ENCODE assay signal across 9 cellular contexts in genomic region chr6:137415834-137416190, GRCh38.
DNase-seq lines count a peak whose midpoint lies in the region; ATAC-seq, FAIRE-seq and TF ChIP-seq lines count a peak whose summit lies in the region.
"Had no signal": no experiment of that assay in that cellular context is flagged by ENCODE, and none has a peak within 500 bp of the region (broad histone marks: within the 10 kb centered on the region; RNA-seq: fewer than 3 reads in every experiment).

No MANE protein-coding gene starts in this region.

- TF ChIP-seq CTCF in PC-9 (conservative IDR thresholded peaks at IDR 0.05) (no peak), endothelial cell of umbilical vein (IDR thresholded peaks at IDR 0.05; ENCODE audit: extremely low read depth in 1 of 2, insufficient read depth in 1 of 2, low read depth in 1 of 2, low read length in 2 of 2) (no peak), smooth muscle cell (IDR thresholded peaks at IDR 0.05; ENCODE audit: borderline replicate concordance, insufficient read depth, poor library complexity, severe bottlenecking) (no peak)

- no peaks in the 10 kb centered on the region for H3K9me2 ChIP-seq in PC-9 (ENCODE audit: insufficient read depth)

- intact Hi-C loops in PC-9 (cut with micrococcal nuclease; ENCODE audit: unreplicated experiment) (loop anchor here (1.0 to 5.0 kb wide), 2 partner anchors 144 to 322 kb away; no protein-coding TSS in a partner anchor), endothelial cell of umbilical vein (cut with micrococcal nuclease) (loop anchor here (1.0 kb wide), 4 partner anchors 102 to 340 kb away; no protein-coding TSS in a partner anchor)

- no peak overlapping the region for H3K27ac ChIP-seq in PC-9
- H3K27ac ChIP-seq in endothelial cell of umbilical vein (ENCODE audit: insufficient read depth, low read depth, low read length), result no peak overlapping the region
- H3K27ac ChIP-seq in smooth muscle cell (ENCODE audit: low read depth), result no peak overlapping the region

- no peaks in the 10 kb centered on the region for H3K9me1 ChIP-seq in endothelial cell of umbilical vein (replicated peaks; ENCODE audit: control insufficient read depth, extremely low read depth, insufficient read depth, low read length)

- H3K27me3 ChIP-seq in PC-9 (ENCODE audit: insufficient read depth, low read depth) (no peaks in the 10 kb centered on the region), endothelial cell of umbilical vein (ENCODE audit: control insufficient read depth in 2 of 2, insufficient read depth in 2 of 2, low read length in 2 of 2) (peaks cover 19 to 28% of the 10 kb centered on the region in 2 experiments), smooth muscle cell (ENCODE audit: low read depth) (peaks cover 2% of the 10 kb centered on the region)

- WGBS in smooth muscle cell (ENCODE audit: low lambda C conversion rate), result 32% methylated on average over 5 of the region's 5 CpGs

- dilution Hi-C loops in endothelial cell of umbilical vein (cut with MboI; ENCODE audit: extremely low pct_ligation_motif_present, low sequenced_read_pairs), result no loop called here

- H2AFZ ChIP-seq in PC-9 (peak overlapping the region; percentile 82), endothelial cell of umbilical vein (ENCODE audit: low read depth, low read length) (no peak overlapping the region), smooth muscle cell (ENCODE audit: low read depth) (no peak overlapping the region)

- H3K4me2 ChIP-seq in PC-9, result peak overlapping the region; percentile 73
- peak overlapping the region; percentile 92 for H3K4me2 ChIP-seq in endothelial cell of umbilical vein (ENCODE audit: insufficient read depth, low read length)
- H3K4me2 ChIP-seq in smooth muscle cell, result no peak overlapping the region

- DNase-seq in GM12891 (ENCODE audit: insufficient read length, low spot score) (no peak), PC-9 (no peak), endothelial cell of umbilical vein (ENCODE audit: low read depth, low spot score) (no peak), smooth muscle cell (lab: John Stamatoyannopoulos, UW; ENCODE audit: unreplicated experiment) (no peak), NCI-H2227 (lab: John Stamatoyannopoulos, UW; ENCODE audit: unreplicated experiment) (no peak)
- no peak for DNase-seq in stimulated activated CD4-positive, alpha-beta T cell treated with anti-CD3 and anti-CD28 coated beads, Interleukin-1b, Interleukin-23, amount 100 ng/mL, for 48 hours
- DNase-seq: NCI-H1048 had no signal

- ATAC-seq in GM21390 (IDR thresholded peaks at IDR 0.05; ENCODE audit: unreplicated experiment), result no peak

- H3K4me3 ChIP-seq in PC-9, result peak overlapping the region; percentile 45; the same call in 1 of the 2 replicates
- no peak overlapping the region for H3K4me3 ChIP-seq in endothelial cell of umbilical vein (replicated peaks in 1 of 3; ENCODE audit: insufficient read depth in 1 of 3, low read depth in 1 of 3, low read length in 3 of 3)
- peak overlapping the region; percentile 51 for H3K4me3 ChIP-seq in smooth muscle cell

- CTCF ChIA-PET in PC-9 (lab: Charles Lee), result interaction anchor here (1.0 kb wide), 1 partner anchor 585 kb away, joined by 3 read pairs; no protein-coding TSS in a partner anchor
- CTCF ChIA-PET in endothelial cell of umbilical vein (lab: Charles Lee), result interaction anchor here (0.7 to 3.8 kb wide), 14 partner anchors 14 to 339 kb away, joined by 3 to 30 read pairs (median 4); no protein-coding TSS in a partner anchor

- no TSS peak for BruUV-seq in PC-9 (replicated peaks; lab: Mats Ljungman, UMichigan)
- no TSS peak for BruUV-seq in endothelial cell of umbilical vein (replicated peaks; lab: Mats Ljungman, UMichigan)

- H3K9ac ChIP-seq in endothelial cell of umbilical vein (replicated peaks; ENCODE audit: extremely low read depth, insufficient read depth, low read length), result no peak overlapping the region
- H3K9ac ChIP-seq in smooth muscle cell (ENCODE audit: low read depth), result no peak overlapping the region

- H3K4me1 ChIP-seq in PC-9 (replicated peaks; ENCODE audit: insufficient read depth) (no peaks in the 10 kb centered on the region), endothelial cell of umbilical vein (ENCODE audit: control insufficient read depth, extremely low read depth, insufficient read depth, low read length) (no peaks in the 10 kb centered on the region), smooth muscle cell (ENCODE audit: low read depth) (peaks cover 13% of the 10 kb centered on the region)

- no peaks in the 10 kb centered on the region for H3K9me3 ChIP-seq in PC-9 (ENCODE audit: insufficient read depth, low read depth)
- H3K9me3 ChIP-seq in endothelial cell of umbilical vein (replicated peaks; ENCODE audit: control insufficient read depth, insufficient read depth, low read length), result no peaks in the 10 kb centered on the region
- H3K9me3 ChIP-seq in smooth muscle cell (replicated peaks; ENCODE audit: low read depth), result no peaks in the 10 kb centered on the region

- FAIRE-seq in GM12891 (lab: Jason Lieb, UNC) (peak; percentile 76), endothelial cell of umbilical vein (lab: Jason Lieb, UNC) (no peak)
- FAIRE-seq: G401.6 had no signal

- H3K79me2 ChIP-seq in PC-9 (ENCODE audit: low read depth) (no peaks in the 10 kb centered on the region), endothelial cell of umbilical vein (ENCODE audit: control insufficient read depth, insufficient read depth, low read length) (no peaks in the 10 kb centered on the region), smooth muscle cell (ENCODE audit: low read depth) (no peaks in the 10 kb centered on the region)

- POLR2A ChIA-PET in PC-9 (lab: Charles Lee; ENCODE audit: unreplicated experiment) (no interaction called here), endothelial cell of umbilical vein (lab: Charles Lee) (no interaction called here)

- H4K20me1 ChIP-seq in PC-9 (ENCODE audit: insufficient read depth) (no peaks in the 10 kb centered on the region), endothelial cell of umbilical vein (replicated peaks; ENCODE audit: control insufficient read depth, extremely low read depth, insufficient read depth, low read length) (no peaks in the 10 kb centered on the region), smooth muscle cell (ENCODE audit: low read depth) (no peaks in the 10 kb centered on the region)

- H3K36me3 ChIP-seq in PC-9 (ENCODE audit: low read depth) (no peaks in the 10 kb centered on the region), endothelial cell of umbilical vein (ENCODE audit: control insufficient read depth in 2 of 2, extremely low read depth in 1 of 2, insufficient read depth in 2 of 2, low read length in 2 of 2) (no peaks in the 10 kb centered on the region), smooth muscle cell (ENCODE audit: low read depth) (no peaks in the 10 kb centered on the region)

- no peak for TF ChIP-seq POLR2A in GM12891 (IDR thresholded peaks at IDR 0.05; ENCODE audit: low read depth, low read length)
- TF ChIP-seq POLR2A in endothelial cell of umbilical vein (IDR thresholded peaks at IDR 0.05; ENCODE audit: low read depth, low read length), result no peak

- H3F3A ChIP-seq in PC-9 (ENCODE audit: insufficient read depth, low read depth) (no peaks in the 10 kb centered on the region), smooth muscle cell (ENCODE audit: low read depth) (no peaks in the 10 kb centered on the region)

TF ChIP-seq in GM12891, 5 proteins besides CTCF, POLR2A, EP300 and RAD21:
- TF ChIP-seq TAF1 (IDR thresholded peaks at IDR 0.05; ENCODE audit: low read depth, low read length) (no peak), POLR2AphosphoS5 (IDR thresholded peaks at IDR 0.05; ENCODE audit: low read depth, low read length) (no peak), PAX5 (IDR thresholded peaks at IDR 0.05; ENCODE audit: insufficient read depth, low read length, severe bottlenecking) (no peak), SPI1 (IDR thresholded peaks at IDR 0.05; ENCODE audit: low read depth, low read length) (no peak), POU2F2 (IDR thresholded peaks at IDR 0.05; ENCODE audit: low read depth, low read length) (no peak)
TF ChIP-seq in GM12891: peak in this region for 0.

TF ChIP-seq in endothelial cell of umbilical vein, 7 proteins besides CTCF, POLR2A, EP300 and RAD21:
- TF ChIP-seq FOS (IDR thresholded peaks at IDR 0.05; ENCODE audit: borderline replicate concordance, insufficient read depth, low read length), result no peak
- TF ChIP-seq MAX (IDR thresholded peaks at IDR 0.05; ENCODE audit: insufficient read depth, insufficient read length), result no peak
- no peak for TF ChIP-seq EZH2 (IDR thresholded peaks at IDR 0.05; ENCODE audit: borderline replicate concordance, low read depth, low read length, severe bottlenecking)
- no peak for TF ChIP-seq GATA2 (IDR thresholded peaks at IDR 0.05; ENCODE audit: insufficient read depth, insufficient read length, low read depth, low read length)
- TF ChIP-seq JUN (IDR thresholded peaks at IDR 0.05; ENCODE audit: borderline replicate concordance, insufficient read depth, insufficient read length, low read depth), result no peak
- no peak for TF ChIP-seq MYC (IDR thresholded peaks at IDR 0.05; ENCODE audit: low read depth, low read length)
- TF ChIP-seq POLR2AphosphoS5 (IDR thresholded peaks at IDR 0.05; ENCODE audit: insufficient read depth, low read depth, low read length), result no peak
TF ChIP-seq in endothelial cell of umbilical vein: peak in this region for 0.

Comparison
In these comparisons a context has a peak if more than half of its experiments do, and no peak if none do; other contexts are left out.
1. H3K4me3 ChIP-seq: peak in PC-9 (single experiment) and smooth muscle cell (single experiment); none in endothelial cell of umbilical vein (0 of 3).